Comparison of ENCODE assay signal across 26 cellular contexts in the genomic region with DNA sequence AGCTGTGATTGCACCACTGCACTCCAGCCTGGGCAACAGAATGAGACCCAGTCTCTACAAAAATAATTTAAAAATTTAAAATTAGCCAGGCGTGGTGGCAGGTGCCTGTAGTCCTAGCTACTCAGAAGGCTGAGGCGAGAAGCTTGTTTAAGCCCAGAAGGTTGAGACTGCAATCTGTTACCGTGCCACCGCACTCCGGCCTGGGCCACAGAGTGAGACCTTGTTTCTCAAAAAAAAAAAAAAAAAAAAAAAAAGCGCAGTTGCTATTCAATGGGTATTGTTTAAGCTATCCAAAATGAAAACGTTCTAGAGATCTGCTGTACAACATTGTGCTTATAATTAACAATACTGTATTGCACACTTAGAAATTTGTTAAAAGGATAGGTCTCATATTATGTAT. TPM values are rescaled to one million over a fixed set of nuclear protein-coding genes. Genes with fewer than 3 reads are reported as not detected.
A peak's percentile ranks its signal among the peaks of the same experiment; 100 is the strongest.
DNase-seq lines count a peak whose midpoint lies in the region; ATAC-seq and TF ChIP-seq lines count a peak whose summit lies in the region.
"Had no signal": no experiment of that assay in that cellular context is flagged by ENCODE, and none has a peak within 500 bp of the region (broad histone marks: within the 10 kb centered on the region; RNA-seq: fewer than 3 reads in every experiment).

No MANE protein-coding gene starts in this region.

- POLR2A ChIA-PET in PC-9 (lab: Charles Lee; ENCODE audit: unreplicated experiment), result interaction anchor here (0.7 kb wide), 1 partner anchor 572 kb away, joined by 3 read pairs; no protein-coding TSS in a partner anchor

- H3K27ac Mint-ChIP-seq in activated naive CD8-positive, alpha-beta T cell, result peak overlapping the region; percentile 59
- H3K27ac Mint-ChIP-seq in activated naive CD8-positive, alpha-beta T cell treated with anti-CD3 and anti-CD28 coated beads for 36 hours, result no peak overlapping the region
- peak overlapping the region; percentile 71 for H3K27ac Mint-ChIP-seq in stimulated activated memory B cell treated with anti-CD40 and anti-IgM and Interleukin-4, amounts not matched to agents 10 μg/mL and 1 μg/mL and 100 μg/mL, for 72 hours
- H3K27ac Mint-ChIP-seq: progenitor cell of endocrine pancreas had no signal

- no TSS peak for BruUV-seq in PC-9 (replicated peaks; lab: Mats Ljungman, UMichigan)

- H3K4me1 Mint-ChIP-seq in activated naive CD8-positive, alpha-beta T cell (ENCODE audit: low read depth), result peaks cover 73% of the 10 kb centered on the region
- peaks cover 60% of the 10 kb centered on the region for H3K4me1 Mint-ChIP-seq in activated naive CD8-positive, alpha-beta T cell treated with anti-CD3 and anti-CD28 coated beads for 36 hours
- peaks cover 64% of the 10 kb centered on the region for H3K4me1 Mint-ChIP-seq in stimulated activated memory B cell treated with anti-CD40 and anti-IgM and Interleukin-4, amounts not matched to agents 10 μg/mL and 1 μg/mL and 100 μg/mL, for 72 hours

- peaks cover 98% of the 10 kb centered on the region for H3K79me2 ChIP-seq in PC-9 (ENCODE audit: low read depth)

- peaks cover 6% of the 10 kb centered on the region; the same call in 1 of the 2 replicates for H3F3A ChIP-seq in PC-9 (ENCODE audit: insufficient read depth, low read depth)

- no peak overlapping the region for H3K4me2 ChIP-seq in PC-9

- no peak for DNase-seq in activated naive CD8-positive, alpha-beta T cell treated with anti-CD3 and anti-CD28 coated beads for 36 hours
- DNase-seq in PC-9, result no peak
- DNase-seq in DMS79 treated with DMSO at 0.1 percent for 48 hours (lab: John Stamatoyannopoulos, UW), result no peak
- DNase-seq in COLO829 (ENCODE audit: low spot score), result no peak
- no peak for DNase-seq in COR-L47 (lab: John Stamatoyannopoulos, UW)
- DNase-seq: 8988T; activated CD8-positive, alpha-beta memory T cell treated with anti-CD3 and anti-CD28 coated beads for 24 hours; activated effector memory CD4-positive, alpha-beta T cell treated with anti-CD3 and anti-CD28 coated beads, Interleukin-2, amount 50 U/mL, for 16 hours; activated T-cell treated with anti-CD3 and anti-CD28 coated beads, Interleukin-2, amount 50 U/mL, for 1 hour; adrenal gland; body of pancreas; gastrocnemius medialis; NCI-H1092 treated with DMSO at 0.1 percent for 48 hours; NCI-H187 treated with DMSO at 0.1 percent for 48 hours; NCI-H526; right lobe of liver; stimulated activated CD4-positive, alpha-beta T cell treated with anti-CD3 and anti-CD28 coated beads, Interleukin-4, amount 100 ng/mL, for 4 hours; stimulated activated naive CD4-positive, alpha-beta T cell treated with Interleukin-2 at 50 U/mL for 16 hours; uterus had no signal

- no peak overlapping the region for H3K4me3 ChIP-seq in PC-9
- H3K4me3 ChIP-seq: adrenal gland, body of pancreas, gastrocnemius medialis, lung, right lobe of liver, SJSA1, thoracic aorta, uterus had no signal

- H3K27ac ChIP-seq in PC-9, result peak overlapping the region; percentile 27; the same call in 1 of the 2 replicates
- H3K27ac ChIP-seq: adrenal gland, body of pancreas, right lobe of liver, SJSA1, thoracic aorta, uterus had no signal

- no peak overlapping the region for H3K4me3 Mint-ChIP-seq in activated naive CD8-positive, alpha-beta T cell
- H3K4me3 Mint-ChIP-seq in activated naive CD8-positive, alpha-beta T cell treated with anti-CD3 and anti-CD28 coated beads for 36 hours, result no peak overlapping the region
- H3K4me3 Mint-ChIP-seq in stimulated activated memory B cell treated with anti-CD40 and anti-IgM and Interleukin-4, amounts not matched to agents 10 μg/mL and 1 μg/mL and 100 μg/mL, for 72 hours, result no peak overlapping the region

- no peaks in the 10 kb centered on the region for H3K27me3 ChIP-seq in PC-9 (ENCODE audit: insufficient read depth, low read depth)
- H3K27me3 ChIP-seq: adrenal gland, body of pancreas, gastrocnemius medialis, right lobe of liver, SJSA1, uterus had no signal

- H3K9me3 ChIP-seq in PC-9 (ENCODE audit: insufficient read depth, low read depth), result peaks cover 4% of the 10 kb centered on the region
- H3K9me3 ChIP-seq: body of pancreas, gastrocnemius medialis, right lobe of liver, SJSA1, thoracic aorta, uterus had no signal

- no peaks in the 10 kb centered on the region for H3K4me1 ChIP-seq in PC-9 (replicated peaks; ENCODE audit: insufficient read depth)
- H3K4me1 ChIP-seq: uterus had no signal

- no peak overlapping the region for H2AFZ ChIP-seq in PC-9

- H4K20me1 ChIP-seq in PC-9 (ENCODE audit: insufficient read depth), result peaks cover 28% of the 10 kb centered on the region

- CTCF ChIA-PET in PC-9 (lab: Charles Lee), result no interaction called here

- no peak for TF ChIP-seq CTCF in PC-9 (conservative IDR thresholded peaks at IDR 0.05)

- H3K27me3 Mint-ChIP-seq in activated naive CD8-positive, alpha-beta T cell, result no peaks in the 10 kb centered on the region
- no peaks in the 10 kb centered on the region for H3K27me3 Mint-ChIP-seq in activated naive CD8-positive, alpha-beta T cell treated with anti-CD3 and anti-CD28 coated beads for 36 hours
- no peaks in the 10 kb centered on the region for H3K27me3 Mint-ChIP-seq in stimulated activated memory B cell treated with anti-CD40 and anti-IgM and Interleukin-4, amounts not matched to agents 10 μg/mL and 1 μg/mL and 100 μg/mL, for 72 hours
- H3K27me3 Mint-ChIP-seq: progenitor cell of endocrine pancreas had no signal

- H3K9me3 Mint-ChIP-seq in activated naive CD8-positive, alpha-beta T cell (ENCODE audit: low read depth), result peaks cover 3% of the 10 kb centered on the region
- peaks cover 25% of the 10 kb centered on the region for H3K9me3 Mint-ChIP-seq in activated naive CD8-positive, alpha-beta T cell treated with anti-CD3 and anti-CD28 coated beads for 36 hours
- H3K9me3 Mint-ChIP-seq in stimulated activated memory B cell treated with anti-CD40 and anti-IgM and Interleukin-4, amounts not matched to agents 10 μg/mL and 1 μg/mL and 100 μg/mL, for 72 hours, result no peaks in the 10 kb centered on the region

- intact Hi-C loops in PC-9 (cut with micrococcal nuclease; ENCODE audit: unreplicated experiment), result no loop called here

- H3K36me3 Mint-ChIP-seq in activated naive CD8-positive, alpha-beta T cell, result peaks cover 12% of the 10 kb centered on the region
- H3K36me3 Mint-ChIP-seq in activated naive CD8-positive, alpha-beta T cell treated with anti-CD3 and anti-CD28 coated beads for 36 hours, result peaks cover 59% of the 10 kb centered on the region
- peaks cover 37% of the 10 kb centered on the region for H3K36me3 Mint-ChIP-seq in stimulated activated memory B cell treated with anti-CD40 and anti-IgM and Interleukin-4, amounts not matched to agents 10 μg/mL and 1 μg/mL and 100 μg/mL, for 72 hours

- H3K9me2 ChIP-seq in PC-9 (ENCODE audit: insufficient read depth), result no peaks in the 10 kb centered on the region

- peak; percentile 50 for ATAC-seq in GM19351 (IDR thresholded peaks at IDR 0.05; ENCODE audit: unreplicated experiment)
- ATAC-seq in stimulated activated memory B cell treated with anti-CD40 and anti-IgM and Interleukin-4, amounts not matched to agents 10 μg/mL and 1 μg/mL and 100 μg/mL, for 72 hours, result peak; percentile 64
- ATAC-seq: body of pancreas, gastrocnemius medialis, right lobe of liver had no signal

- H3K36me3 ChIP-seq in PC-9 (ENCODE audit: low read depth), result peaks cover 5% of the 10 kb centered on the region; the same call in 1 of the 2 replicates
- H3K36me3 ChIP-seq: adrenal gland, gastrocnemius medialis, right lobe of liver, thoracic aorta, uterus had no signal

RNA-seq across cellular contexts. Expression of a gene that starts 24.0 kb away (rescaled TPM):
- total RNA-seq in activated naive CD8-positive, alpha-beta T cell treated with anti-CD3 and anti-CD28 coated beads for 36 hours, result 10 to 100 TPM; 33.8 to 34.3 TPM
- 53.8 and 62.6 TPM in 2 replicates for total RNA-seq in PC-9 (2021)
